8 cellular contexts compared by ENCODE assay signal in the genomic region with DNA sequence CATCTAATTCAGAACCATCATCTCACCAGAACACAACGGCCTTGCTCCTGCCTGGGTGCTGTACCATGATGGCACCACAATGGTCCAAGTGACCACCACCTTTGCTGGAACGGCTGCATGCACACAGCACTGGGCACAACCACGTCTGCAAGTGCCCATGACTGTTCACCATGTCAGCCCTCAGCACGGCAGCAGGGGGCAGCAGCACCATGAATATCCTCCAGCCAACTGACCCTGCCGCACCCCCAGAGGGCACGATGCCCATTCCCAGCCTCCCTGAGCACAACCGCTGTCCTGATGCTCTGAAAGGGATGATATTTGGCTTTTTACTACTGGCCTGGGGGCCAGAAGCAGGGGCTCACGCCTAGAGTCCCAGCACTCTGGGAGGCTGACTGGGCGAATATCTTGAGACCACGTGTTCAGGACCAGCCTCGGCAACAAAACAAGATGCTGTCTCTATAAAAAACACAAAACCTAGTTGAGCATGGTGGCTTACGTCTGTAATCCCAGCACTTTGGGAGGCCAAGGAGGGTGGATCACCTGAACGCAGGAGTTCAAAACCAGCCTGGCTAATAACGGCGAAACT. TPM values are rescaled to one million over a fixed set of nuclear protein-coding genes. Genes with fewer than 3 reads are reported as not detected.
DNase-seq lines count a peak whose midpoint lies in the region; ATAC-seq and TF ChIP-seq lines count a peak whose summit lies in the region.

No MANE protein-coding gene starts in this region.

- H3K9me3 ChIP-seq in PC-3 (ENCODE audit: low read length): no peaks in the 10 kb centered on the region
- no peaks in the 10 kb centered on the region for H3K9me3 ChIP-seq in adipocyte (ENCODE audit: control insufficient read depth, low read length)
- H3K9me3 ChIP-seq in heart right ventricle: no peaks in the 10 kb centered on the region

- TF ChIP-seq CTCF in GM12872 (IDR thresholded peaks at IDR 0.05; ENCODE audit: insufficient read depth, low read depth, low read length): peak; percentile 89
- TF ChIP-seq CTCF in PC-3 (conservative IDR thresholded peaks at IDR 0.05; ENCODE audit: low read depth, low read length): peak; percentile 75
- TF ChIP-seq CTCF in heart right ventricle (IDR thresholded peaks at IDR 0.05): peak in 8 of 9 donors; percentile 61 to 82 (median 75)

- no peak overlapping the region for H2AFZ ChIP-seq in PC-3 (ENCODE audit: low read length)

- no peaks in the 10 kb centered on the region for H3K9me2 ChIP-seq in PC-3 (replicated peaks; ENCODE audit: low read length)

- H3F3A ChIP-seq in PC-3 (ENCODE audit: low read length, unreplicated experiment): no peaks in the 10 kb centered on the region

- no peak overlapping the region for H3K4me3 ChIP-seq in PC-3 (ENCODE audit: low read length)
- no peak overlapping the region for H3K4me3 ChIP-seq in adipocyte (ENCODE audit: low read length)
- H3K4me3 ChIP-seq in heart right ventricle: no peak overlapping the region

- no peaks in the 10 kb centered on the region for H4K20me1 ChIP-seq in PC-3 (ENCODE audit: low read length)

- intact Hi-C loops in PC-3 (cut with micrococcal nuclease): no loop called here
- intact Hi-C loops in heart right ventricle (cut with DNase I): loop anchor here (2.0 to 10.0 kb wide), 4 partner anchors 60 to 65 kb away; no protein-coding TSS in a partner anchor

- H3K27me3 ChIP-seq in PC-3 (ENCODE audit: low read length): no peaks in the 10 kb centered on the region
- H3K27me3 ChIP-seq in adipocyte (replicated peaks; ENCODE audit: control insufficient read depth, insufficient read depth, low read length): no peaks in the 10 kb centered on the region
- no peaks in the 10 kb centered on the region for H3K27me3 ChIP-seq in heart right ventricle

- WGBS in heart right ventricle, 2 donors: 59 to 63% methylated on average over 15 of the region's 15 CpGs

- H3K27ac ChIP-seq in PC-3 (ENCODE audit: low read length) (no peak overlapping the region), heart right ventricle (no peak overlapping the region)

- POLR2A ChIA-PET in PC-3 (lab: Charles Lee; ENCODE audit: unreplicated experiment): no interaction called here

- no peak overlapping the region for H3K4me2 ChIP-seq in PC-3 (ENCODE audit: low read length)

- ATAC-seq in PC-3: peak; percentile 91
- peak in 7 of 8 donors; percentile 45 to 80 (median 66) for ATAC-seq in heart right ventricle
- no peak for ATAC-seq in GM19395 (IDR thresholded peaks at IDR 0.05; ENCODE audit: unreplicated experiment)

- H3K4me1 ChIP-seq in PC-3 (ENCODE audit: insufficient read depth, low read length) (no peaks in the 10 kb centered on the region), adipocyte (ENCODE audit: control insufficient read depth, insufficient read depth, low read length) (peaks cover 15% of the 10 kb centered on the region), heart right ventricle (peaks cover 0 to 23% (median 8%) of the 10 kb centered on the region in 9 donors)

- H3K36me3 ChIP-seq in PC-3 (ENCODE audit: low read depth, low read length) (peaks cover 2% of the 10 kb centered on the region; the same call in 1 of the 2 replicates), adipocyte (ENCODE audit: control insufficient read depth, insufficient read depth, low read length, severe bottlenecking) (peaks cover 37% of the 10 kb centered on the region), heart right ventricle (peaks cover 0 to 80% (median 0%) of the 10 kb centered on the region in 9 donors)

- H3K9ac ChIP-seq in PC-3 (ENCODE audit: low read length) (no peak overlapping the region), adipocyte (ENCODE audit: low read length) (no peak overlapping the region)

- DNase-seq in 8988T (peak; percentile 99), PC-3 (peak; percentile 54), adipocyte (ENCODE audit: low read depth) (peak; percentile 60), heart right ventricle (peak; percentile 47 to 65), putamen (ENCODE audit: low spot score) (peak; percentile 42), NCI-H2171 (lab: John Stamatoyannopoulos, UW) (no peak)

- CTCF ChIA-PET in PC-3 (lab: Charles Lee): interaction anchor here (0.7 kb wide), 1 partner anchor 41 kb away, joined by 3 read pairs; no protein-coding TSS in a partner anchor

- BruUV-seq in PC-3 (replicated peaks; lab: Mats Ljungman, UMichigan): no TSS peak

- H3K79me2 ChIP-seq in PC-3 (ENCODE audit: low read length): no peaks in the 10 kb centered on the region

RNA-seq across cellular contexts. Expression of a gene that starts 25.7 kb away (rescaled TPM):
- total RNA-seq in PC-3 (2014; rRNA removed): 0.11 TPM in 1 of 2 replicates, not detected in the other
- under 1 TPM in 6 of 10 donors, not detected in 4; 0.19 to 0.72 (median 0.49) TPM for total RNA-seq in heart right ventricle
- polyA plus RNA-seq in heart right ventricle: under 1 TPM in 1 of 2 donors, not detected in 1; 0.09 TPM

RNA-seq across cellular contexts. Expression of a gene that starts 32.2 kb away (rescaled TPM):
- total RNA-seq in PC-3 (2014; rRNA removed) (31.9 and 42.8 TPM in 2 replicates), heart right ventricle (10 to 100 TPM; 11.0 to 25.7 (median 15.5) TPM)
- 10 to 100 TPM; 18.3 to 39.9 TPM for polyA plus RNA-seq in heart right ventricle

RNA-seq across cellular contexts. Expression of a gene that starts 32.8 kb away (rescaled TPM):
- total RNA-seq in PC-3 (2014; rRNA removed) (10.8 and 16.2 TPM in 2 replicates), heart right ventricle (10 to 100 TPM; 10.6 to 24.2 (median 14.5) TPM)
- polyA plus RNA-seq in heart right ventricle: 10 to 100 TPM; 10.1 to 21.4 TPM

RNA-seq across cellular contexts. Expression of a gene that starts 35.8 kb away (rescaled TPM):
- total RNA-seq in PC-3 (2014; rRNA removed) (2.2 TPM in 1 of 2 replicates, not detected in the other), heart right ventricle (1 to 10 TPM in 2 of 10 donors, under 1 TPM in 1, not detected in 7; 0.99 to 2.0 (median 1.0) TPM)
- polyA plus RNA-seq in heart right ventricle: under 1 TPM in 1 of 2 donors, not detected in 1; 0.64 TPM

RNA-seq across cellular contexts. Expression of a gene that starts 38.0 kb away (rescaled TPM):
- not detected in 2 replicates for total RNA-seq in PC-3 (2014; rRNA removed)
- total RNA-seq in heart right ventricle: not detected
- not detected for polyA plus RNA-seq in heart right ventricle
